Comparison of ENCODE assay signal across 1 cellular context in the genomic region with DNA sequence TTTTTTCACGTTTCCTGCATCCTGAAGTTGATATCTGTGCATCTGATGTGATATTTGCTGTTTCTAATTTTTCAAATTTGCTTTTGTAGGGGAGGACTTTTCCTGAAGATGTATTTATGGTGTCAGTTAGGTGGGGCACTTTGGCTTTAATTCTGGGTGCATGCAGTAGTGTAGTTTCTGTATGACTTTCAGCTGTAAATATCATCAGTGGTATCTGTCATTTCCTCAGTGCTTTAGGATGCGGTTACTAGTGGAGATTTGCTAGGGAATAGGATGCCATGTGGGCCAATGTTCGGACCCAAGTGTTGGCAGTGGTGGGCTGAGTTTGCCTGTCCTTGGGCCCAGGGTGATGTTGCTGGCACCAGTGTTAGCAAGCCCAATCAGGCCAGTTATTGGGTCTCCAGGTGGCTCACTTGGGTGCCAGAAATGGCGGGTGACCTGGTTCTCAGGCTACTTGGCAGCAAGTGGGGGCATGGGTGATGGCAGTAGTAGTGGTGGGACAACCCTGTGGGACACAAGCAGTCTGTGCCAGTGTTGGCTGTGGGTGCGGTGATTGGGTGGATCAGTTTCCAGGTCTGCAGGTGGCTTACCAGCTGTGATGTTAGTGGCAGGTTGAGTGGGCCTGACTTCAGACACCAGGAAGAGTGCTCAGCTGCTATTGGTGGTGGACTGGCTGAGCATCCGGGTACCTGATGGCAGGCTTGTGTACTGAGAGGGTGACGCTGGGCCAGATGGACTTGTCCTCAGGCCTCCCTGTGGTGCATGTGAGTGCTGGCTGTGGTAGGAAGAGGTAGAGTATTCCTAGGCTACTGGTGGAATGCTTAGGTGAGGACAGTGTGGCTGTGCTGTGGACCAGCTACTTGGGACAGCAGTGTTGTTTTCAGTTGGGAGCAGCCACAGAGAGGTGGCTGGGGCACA.
TF ChIP-seq lines count a peak whose summit lies in the region.

No MANE protein-coding gene starts in this region.

TF ChIP-seq in K562, 482 proteins besides CTCF, POLR2A, EP300 and RAD21:
- TF ChIP-seq GABPA (tag; conservative IDR thresholded peaks at IDR 0.05; ENCODE audit: low read depth), result no peak
- TF ChIP-seq, protein P1, sequence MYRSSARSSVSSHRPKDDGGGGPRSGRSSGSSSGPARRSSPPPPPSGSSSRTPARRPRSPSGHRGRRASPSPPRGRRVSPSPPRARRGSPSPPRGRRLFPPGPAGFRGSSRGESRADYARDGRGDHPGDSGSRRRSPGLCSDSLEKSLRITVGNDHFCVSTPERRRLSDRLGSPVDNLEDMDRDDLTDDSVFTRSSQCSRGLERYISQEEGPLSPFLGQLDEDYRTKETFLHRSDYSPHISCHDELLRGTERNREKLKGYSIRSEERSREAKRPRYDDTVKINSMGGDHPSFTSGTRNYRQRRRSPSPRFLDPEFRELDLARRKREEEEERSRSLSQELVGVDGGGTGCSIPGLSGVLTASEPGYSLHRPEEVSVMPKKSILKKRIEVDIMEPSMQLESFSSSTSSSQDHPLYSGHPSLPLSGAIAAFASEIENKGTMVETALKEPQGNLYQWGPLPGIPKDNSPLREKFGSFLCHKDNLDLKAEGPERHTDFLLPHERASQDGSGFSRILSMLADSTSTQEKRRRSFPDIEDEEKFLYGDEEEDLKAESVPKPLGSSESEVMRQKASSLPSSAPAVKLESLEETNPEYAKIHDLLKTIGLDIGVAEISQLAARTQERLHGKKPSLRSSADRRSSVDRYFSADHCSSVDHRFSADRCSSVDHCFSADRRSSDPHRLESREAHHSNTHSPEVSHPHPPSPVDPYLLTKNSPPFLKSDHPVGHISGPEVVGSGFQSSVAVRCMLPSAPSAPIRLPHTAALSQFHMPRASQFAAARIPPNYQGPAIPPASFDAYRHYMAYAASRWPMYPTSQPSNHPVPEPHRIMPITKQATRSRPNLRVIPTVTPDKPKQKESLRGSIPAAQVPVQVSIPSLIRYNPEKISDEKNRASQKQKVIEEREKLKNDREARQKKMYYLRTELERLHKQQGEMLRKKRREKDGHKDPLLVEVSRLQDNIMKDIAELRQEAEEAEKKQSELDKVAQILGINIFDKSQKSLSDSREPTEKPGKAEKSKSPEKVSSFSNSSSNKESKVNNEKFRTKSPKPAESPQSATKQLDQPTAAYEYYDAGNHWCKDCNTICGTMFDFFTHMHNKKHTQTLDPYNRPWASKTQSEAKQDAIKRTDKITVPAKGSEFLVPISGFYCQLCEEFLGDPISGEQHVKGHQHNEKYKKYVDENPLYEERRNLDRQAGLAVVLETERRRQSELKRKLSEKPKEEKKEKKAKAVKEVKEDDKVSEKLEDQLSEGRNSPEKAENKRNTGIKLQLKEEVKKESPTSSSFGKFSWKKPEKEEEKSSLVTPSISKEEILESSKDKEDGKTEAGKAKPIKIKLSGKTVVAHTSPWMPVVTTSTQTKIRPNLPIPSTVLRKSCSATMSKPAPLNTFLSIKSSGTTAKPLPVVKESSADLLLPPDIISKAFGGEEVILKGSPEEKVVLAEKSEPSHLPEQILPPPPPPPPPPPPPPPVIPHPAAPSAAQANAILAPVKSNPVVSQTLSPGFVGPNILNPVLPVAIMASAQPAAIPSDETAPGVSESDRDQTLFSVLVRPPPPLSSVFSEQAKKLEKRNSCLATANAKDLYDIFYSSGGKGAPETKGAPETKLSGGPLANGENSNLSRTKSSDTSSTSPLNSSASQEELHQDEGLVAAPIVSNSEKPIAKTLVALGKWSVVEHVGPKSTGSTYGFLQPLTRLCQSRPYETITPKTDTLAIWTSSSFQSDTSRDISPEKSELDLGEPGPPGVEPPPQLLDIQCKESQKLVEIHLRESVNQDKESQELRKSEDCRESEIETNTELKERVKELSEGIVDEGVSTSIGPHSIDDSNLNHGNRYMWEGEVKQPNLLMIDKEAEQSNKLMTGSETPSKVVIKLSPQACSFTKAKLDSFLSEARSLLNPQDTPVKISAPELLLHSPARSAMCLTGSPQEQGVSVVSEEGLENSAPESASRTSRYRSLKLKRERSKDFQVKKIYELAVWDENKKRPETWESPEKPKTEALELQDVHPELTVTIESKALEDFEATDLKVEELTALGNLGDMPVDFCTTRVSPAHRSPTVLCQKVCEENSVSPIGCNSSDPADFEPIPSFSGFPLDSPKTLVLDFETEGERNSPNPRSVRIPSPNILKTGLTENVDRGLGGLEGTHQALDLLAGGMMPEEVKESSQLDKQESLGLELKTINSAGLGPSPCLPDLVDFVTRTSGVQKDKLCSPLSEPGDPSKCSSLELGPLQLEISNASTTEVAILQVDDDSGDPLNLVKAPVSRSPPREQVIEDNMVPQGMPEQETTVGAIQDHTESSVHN (IDR thresholded peaks at IDR 0.05; ENCODE audit: borderline replicate concordance in 1 of 2, low read depth in 1 of 2), result no peak
- TF ChIP-seq MED1 (CRISPR knock-in tag; IDR thresholded peaks at IDR 0.05; ENCODE audit: borderline replicate concordance), result 0 out of 2 replicates have a peak, but pooled peaks have one; percentile 29
- 0 out of 2 replicates have a peak, but pooled peaks have one; percentile 25 for TF ChIP-seq RBFOX2 (IDR thresholded peaks at IDR 0.05; ENCODE audit: low read depth, low read length)
- 0 out of 2 replicates have a peak, but pooled peaks have one; percentile 22 for TF ChIP-seq ZNF232 (CRISPR knock-in tag; IDR thresholded peaks at IDR 0.05)
- no peak for TF ChIP-seq FOXA1 (IDR thresholded peaks at IDR 0.05; ENCODE audit: borderline replicate concordance)
- no peak for TF ChIP-seq FUS (optimal IDR thresholded peaks at IDR 0.05; ENCODE audit: low read depth, low read length)
